In the genomic region with DNA sequence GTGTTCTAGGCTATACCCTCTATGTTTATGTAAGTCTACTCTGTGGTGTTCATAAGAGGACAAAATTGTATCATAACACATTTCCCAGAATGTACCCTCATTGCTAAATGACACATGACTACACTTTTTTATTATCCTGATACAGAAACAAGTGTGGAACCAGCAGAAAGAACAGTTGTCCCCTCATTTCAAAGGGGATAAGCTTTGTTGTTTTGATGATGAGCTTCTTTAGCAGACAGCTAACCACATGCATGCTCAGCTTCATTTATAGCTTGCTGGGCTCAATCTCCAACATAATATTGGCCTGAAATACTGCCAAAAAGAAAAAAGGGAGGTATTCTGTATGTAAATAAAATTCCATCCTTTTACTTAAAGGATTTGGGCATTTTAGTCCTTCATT, we compare ENCODE assay signal across 15 cellular contexts.
DNase-seq lines count a peak whose midpoint lies in the region; ATAC-seq and TF ChIP-seq lines count a peak whose summit lies in the region.
"Had no signal": no experiment of that assay in that cellular context is flagged by ENCODE, and none has a peak within 500 bp of the region (broad histone marks: within the 10 kb centered on the region; RNA-seq: fewer than 3 reads in every experiment).

No MANE protein-coding gene starts in this region.

- H3K27ac ChIP-seq in HUES48 (ENCODE audit: low read depth, low read length) (peak overlapping the region; percentile 63), KMS-11 (no peak overlapping the region), smooth muscle cell (ENCODE audit: low read depth) (peak overlapping the region; percentile 7)
- H3K27ac ChIP-seq: A549, C4-2B, HL-60 had no signal

- H3K4me3 ChIP-seq in HUES48 (ENCODE audit: low read depth, low read length) (no peak overlapping the region), KMS-11 (IDR thresholded peaks at IDR 0.05; ENCODE audit: insufficient read depth, low read depth, low read length) (no peak overlapping the region), smooth muscle cell (no peak overlapping the region)
- H3K4me3 ChIP-seq: A549 had no signal

- peak overlapping the region; percentile 30; the same call in 1 of the 2 replicates for H3K4me2 ChIP-seq in KMS-11
- H3K4me2 ChIP-seq in smooth muscle cell: peak overlapping the region; percentile 17
- H3K4me2 ChIP-seq: A549 had no signal

- H3K27me3 ChIP-seq in HUES48 (ENCODE audit: control insufficient read depth, insufficient read depth, low read length): no peaks in the 10 kb centered on the region
- H3K27me3 ChIP-seq in KMS-11 (ENCODE audit: insufficient read depth, low read depth): no peaks in the 10 kb centered on the region
- no peaks in the 10 kb centered on the region for H3K27me3 ChIP-seq in smooth muscle cell (ENCODE audit: low read depth)
- H3K27me3 ChIP-seq: BE2C had no signal

- no peak overlapping the region for H2AFZ ChIP-seq in KMS-11 (ENCODE audit: low read depth)
- H2AFZ ChIP-seq in smooth muscle cell (ENCODE audit: low read depth): no peak overlapping the region

- H3K9ac ChIP-seq in HUES48 (ENCODE audit: low read depth, low read length) (no peak overlapping the region), KMS-11 (no peak overlapping the region), smooth muscle cell (ENCODE audit: low read depth) (no peak overlapping the region)

- no peaks in the 10 kb centered on the region for H3F3A ChIP-seq in smooth muscle cell (ENCODE audit: low read depth)

- H3K4me1 ChIP-seq in HUES48 (ENCODE audit: control insufficient read depth, insufficient read depth, low read length): peaks cover 11% of the 10 kb centered on the region; the same call in 1 of the 2 replicates
- H3K4me1 ChIP-seq in KMS-11 (ENCODE audit: low read depth, poor library complexity, severe bottlenecking): peaks cover 38% of the 10 kb centered on the region
- H3K4me1 ChIP-seq in smooth muscle cell (ENCODE audit: low read depth): peaks cover 10% of the 10 kb centered on the region
- H3K4me1 ChIP-seq: A549, BE2C had no signal

- no peak for ATAC-seq in HG03097 (IDR thresholded peaks at IDR 0.05; ENCODE audit: low FRiP score, unreplicated experiment)
- ATAC-seq: A549; CD8-positive, alpha-beta T cell; HCT116 had no signal

- H3K9me3 ChIP-seq in HUES48 (ENCODE audit: control insufficient read depth, insufficient read depth, low read length) (no peaks in the 10 kb centered on the region), smooth muscle cell (replicated peaks; ENCODE audit: low read depth) (no peaks in the 10 kb centered on the region)
- H3K9me3 ChIP-seq: A549, BE2C had no signal

- H3K79me2 ChIP-seq in KMS-11 (ENCODE audit: insufficient read depth, low read depth): peaks cover 41% of the 10 kb centered on the region
- no peaks in the 10 kb centered on the region for H3K79me2 ChIP-seq in smooth muscle cell (ENCODE audit: low read depth)

- H3K36me3 ChIP-seq in HUES48 (ENCODE audit: control insufficient read depth, insufficient read depth, low read length): no peaks in the 10 kb centered on the region
- no peaks in the 10 kb centered on the region for H3K36me3 ChIP-seq in KMS-11 (ENCODE audit: insufficient read depth)
- H3K36me3 ChIP-seq in smooth muscle cell (ENCODE audit: low read depth): no peaks in the 10 kb centered on the region
- H3K36me3 ChIP-seq: BE2C had no signal

- TF ChIP-seq CTCF in KMS-11 (conservative IDR thresholded peaks at IDR 0.05; ENCODE audit: low read depth, low read length) (no peak), smooth muscle cell (IDR thresholded peaks at IDR 0.05; ENCODE audit: borderline replicate concordance, insufficient read depth, poor library complexity, severe bottlenecking) (no peak)

- DNase-seq in brain pericyte (ENCODE audit: low read depth, low spot score) (peak; percentile 3), smooth muscle cell (lab: John Stamatoyannopoulos, UW; ENCODE audit: unreplicated experiment) (no peak), RKO (ENCODE audit: low spot score) (no peak)
- DNase-seq: BE2C; CD8-positive, alpha-beta T cell; COR-L47; DMS153; GF-D8 had no signal

- H4K20me1 ChIP-seq in KMS-11 (ENCODE audit: insufficient read depth) (no peaks in the 10 kb centered on the region), smooth muscle cell (ENCODE audit: low read depth) (no peaks in the 10 kb centered on the region)
